Comparison of ENCODE assay signal across 27 cellular contexts in the genomic region with DNA sequence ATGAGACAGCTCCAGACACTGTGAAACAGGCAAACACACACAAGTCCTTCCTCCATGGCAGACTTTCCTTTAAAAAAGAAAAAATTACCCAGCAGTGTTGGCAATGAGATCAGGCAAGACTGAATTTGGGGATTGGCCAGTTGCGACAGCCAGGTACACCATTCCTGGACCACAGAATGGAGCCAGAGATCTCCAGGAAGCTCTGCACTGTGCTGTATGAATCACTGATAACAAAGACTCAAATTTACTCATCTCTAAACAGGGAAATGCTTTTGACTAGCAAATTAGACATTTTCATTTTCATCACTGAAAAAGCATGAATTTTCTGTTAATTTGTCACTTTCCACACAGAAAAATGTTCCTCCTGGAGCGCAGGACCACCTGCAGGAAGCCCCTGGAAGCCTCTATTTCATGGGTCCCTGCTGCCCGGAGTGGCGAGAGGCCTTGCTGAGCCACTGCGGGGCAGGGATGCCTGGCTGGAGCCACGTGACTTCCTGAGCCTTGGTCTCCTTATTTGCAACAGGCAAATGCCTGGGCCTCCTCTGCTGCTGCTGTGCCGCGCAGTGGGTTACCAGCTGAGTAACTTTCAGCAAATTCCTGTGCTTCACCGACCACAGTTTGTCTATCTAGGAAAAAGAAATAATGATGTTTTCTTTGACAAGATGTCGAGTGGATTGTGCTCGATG.
DNase-seq lines count a peak whose midpoint lies in the region; ATAC-seq and TF ChIP-seq lines count a peak whose summit lies in the region.
"Had no signal": no experiment of that assay in that cellular context is flagged by ENCODE, and none has a peak within 500 bp of the region (broad histone marks: within the 10 kb centered on the region; RNA-seq: fewer than 3 reads in every experiment).

No MANE protein-coding gene starts in this region.

- WGBS in mesodermal cell (ENCODE audit: insufficient coverage in 2 of 2), 2 experiments: 49 to 64% methylated on average over 8 to 9 of the region's 11 CpGs

- in situ Hi-C loops in astrocyte of the spinal cord (cut with HindIII; ENCODE audit: low sequenced_read_pairs): no loop called here

- H3K9me3 ChIP-seq in mesodermal cell (ENCODE audit: control insufficient read depth, low read length): peaks cover 7% of the 10 kb centered on the region
- H3K9me3 ChIP-seq: adrenal gland, breast epithelium, upper lobe of left lung had no signal

- H3K27me3 ChIP-seq in H7 (ENCODE audit: control insufficient read depth, insufficient read depth, low read length): peaks cover 27% of the 10 kb centered on the region

- peaks cover 12% of the 10 kb centered on the region for H3K4me1 ChIP-seq in mesodermal cell (ENCODE audit: control insufficient read depth, insufficient read depth, low read length, poor library complexity, severe bottlenecking)
- H3K4me1 ChIP-seq: adrenal gland, breast epithelium had no signal

- H3K27ac ChIP-seq in mesodermal cell (ENCODE audit: low read depth, low read length, severe bottlenecking): peak overlapping the region; percentile 5
- H3K27ac ChIP-seq: adrenal gland, breast epithelium, coronary artery, heart right ventricle, upper lobe of left lung had no signal

- peak; percentile 58 for ATAC-seq in GM18502 (IDR thresholded peaks at IDR 0.05; ENCODE audit: poor library complexity, unreplicated experiment)
- ATAC-seq: heart right ventricle, right cardiac atrium, SK-N-SH treated with all-trans-retinoic acid at 6 μM for 48 hours had no signal

- DNase-seq in H7: peak; percentile 43
- peak; percentile 32 for DNase-seq in astrocyte of the spinal cord (ENCODE audit: low read depth, low spot score)
- no peak for DNase-seq in activated gamma-delta T cell treated with Interleukin-2 at 50 U/mL for 16 hours
- DNase-seq in NCI-H524 (lab: John Stamatoyannopoulos, UW): no peak
- no peak for DNase-seq in NK-92 (lab: John Stamatoyannopoulos, UW; ENCODE audit: unreplicated experiment)
- DNase-seq in DMS 273 treated with DMSO at 0.1 percent for 48 hours (lab: John Stamatoyannopoulos, UW): no peak
- DNase-seq: ACHN; activated CD4-positive, alpha-beta T cell treated with anti-CD3 and anti-CD28 coated beads for 4 hours; activated naive CD4-positive, alpha-beta T cell treated with Interleukin-2 at 50 U/mL for 16 hours; activated T-cell treated with anti-CD3 and anti-CD28 coated beads, Interleukin-2, amount 50 U/mL, for 24 hours; adrenal gland; C1 segment of cervical spinal cord; COR-L47; effector memory CD4-positive, alpha-beta T cell; erythroblast; heart right ventricle; MV-4-11; NCI-H146; right cardiac atrium; stimulated activated CD4-positive, alpha-beta T cell treated with anti-CD3 and anti-CD28 coated beads, Interleukin-2, amount 100 ng/mL, for 48 hours had no signal

- H3K36me3 ChIP-seq in H7 (replicated peaks; ENCODE audit: control insufficient read depth, insufficient read depth, low read length) (no peaks in the 10 kb centered on the region), mesodermal cell (ENCODE audit: control insufficient read depth, insufficient read depth, low read length) (no peaks in the 10 kb centered on the region)
- H3K36me3 ChIP-seq: adrenal gland, breast epithelium, heart right ventricle, upper lobe of left lung had no signal

- no peak for TF ChIP-seq CTCF in astrocyte of the spinal cord (IDR thresholded peaks at IDR 0.05; ENCODE audit: low read depth, low read length)

- no peak overlapping the region for H3K4me3 ChIP-seq in H7 (ENCODE audit: insufficient read depth, low read depth, low read length)
- no peak overlapping the region for H3K4me3 ChIP-seq in astrocyte of the spinal cord (ENCODE audit: low read depth, low read length)
- H3K4me3 ChIP-seq in mesodermal cell (ENCODE audit: extremely low read depth, insufficient read depth, low read length, poor library complexity, severe bottlenecking): no peak overlapping the region
- H3K4me3 ChIP-seq: adrenal gland, breast epithelium, coronary artery, heart right ventricle, lung, upper lobe of left lung had no signal

Comparison
In these comparisons a context has a peak if more than half of its experiments do, and no peak if none do; other contexts are left out.
1. DNase-seq: peak in H7 (single experiment) and astrocyte of the spinal cord (single experiment); none in activated gamma-delta T cell treated with Interleukin-2 at 50 U/mL for 16 hours (single experiment), NCI-H524 (0 of 2), NK-92 (single experiment) and DMS 273 treated with DMSO at 0.1 percent for 48 hours (single experiment).